ENCODE assay signal across 8 cellular contexts in the genomic region with DNA sequence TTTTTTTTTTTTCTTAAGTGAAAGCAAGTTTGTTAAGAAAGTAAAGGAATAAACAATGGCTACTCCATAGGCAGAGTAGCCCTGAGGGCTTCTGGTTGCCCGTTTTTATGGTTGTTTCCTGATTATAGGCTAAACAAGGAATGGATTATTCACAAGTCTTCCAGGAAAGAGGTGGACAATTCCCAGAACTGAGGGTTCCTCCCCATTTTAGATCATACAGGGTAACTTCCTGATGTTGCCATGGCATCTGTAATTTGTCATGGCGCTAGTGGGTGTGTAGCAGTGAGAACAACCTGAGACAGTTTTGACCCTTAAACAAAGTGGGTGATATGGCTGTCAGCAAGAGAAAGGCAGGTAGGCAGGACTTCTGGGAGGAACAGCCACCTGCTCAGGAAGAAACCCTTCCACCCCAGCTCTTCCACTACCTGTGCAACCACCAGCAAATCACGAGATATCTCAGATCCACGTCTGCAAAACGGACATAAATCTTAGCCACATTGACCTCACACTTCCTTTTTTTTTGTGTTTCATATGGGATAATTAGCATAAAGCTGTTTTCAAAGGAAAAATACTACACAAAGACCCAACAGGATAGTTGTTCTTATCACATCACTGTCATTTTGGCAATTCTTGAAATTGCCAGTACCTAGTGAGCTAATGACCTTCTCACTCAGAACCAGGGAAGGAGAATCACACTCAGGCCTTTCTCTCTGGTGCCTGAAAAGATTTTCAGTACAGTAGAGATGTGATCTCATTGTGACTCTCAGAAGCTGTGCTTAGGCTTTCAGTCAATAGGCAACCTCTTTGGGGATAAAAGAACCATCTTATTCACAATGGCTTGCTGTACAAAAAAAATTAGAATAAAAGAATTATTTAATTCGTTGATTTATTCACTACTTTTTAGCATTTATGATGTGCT. TPM values are rescaled to one million over a fixed set of nuclear protein-coding genes. Genes with fewer than 3 reads are reported as not detected.
DNase-seq lines count a peak whose midpoint lies in the region; ATAC-seq and TF ChIP-seq lines count a peak whose summit lies in the region.

No MANE protein-coding gene starts in this region.

- H3K9me3 ChIP-seq in tibial nerve, result no peaks in the 10 kb centered on the region

- no peak for DNase-seq in activated T-cell treated with anti-CD3 and anti-CD28 coated beads, Interleukin-2, amount 50 U/mL, for 72 hours
- no peak for DNase-seq in activated T-cell treated with anti-CD3 and anti-CD28 coated beads, Interleukin-2, amount 50 U/mL, for 1 hour
- DNase-seq in OCI-M1 (lab: John Stamatoyannopoulos, UW) (peak; percentile 90), NCI-H82 treated with DMSO at 0.1 percent for 48 hours (lab: John Stamatoyannopoulos, UW; ENCODE audit: unreplicated experiment) (no peak), NCI-H510A treated with DMSO at 0.1 percent for 48 hours (lab: John Stamatoyannopoulos, UW) (no peak), tibial nerve (ENCODE audit: low spot score in 2 of 2) (no peak)

- 50 to 67% methylated on average over 6 of the region's 6 CpGs for WGBS in tibial nerve, 2 donors

- peaks cover 0 to 5% (median 0%) of the 10 kb centered on the region in 4 donors for H3K4me1 ChIP-seq in tibial nerve

- H3K36me3 ChIP-seq in tibial nerve, result no peaks in the 10 kb centered on the region

- no peak overlapping the region for H3K4me3 ChIP-seq in tibial nerve

- H3K27ac ChIP-seq in tibial nerve, result no peak overlapping the region

- H3K4me3 Mint-ChIP-seq in activated T-cell treated with anti-CD3 and anti-CD28 coated beads, Interleukin-2, amount 50 U/mL, for 72 hours, result peak overlapping the region; percentile 63 to 81
- H3K4me3 Mint-ChIP-seq in stimulated activated naive CD8-positive, alpha-beta T cell treated with anti-CD3 and anti-CD28 coated beads, Interleukin-15, Interleukin-2, amounts not matched to agents 100 ng/mL and 50 ng/mL, for 24 hours, result peak overlapping the region; percentile 55

- H3K27me3 ChIP-seq in tibial nerve, result no peaks in the 10 kb centered on the region

- H3K9me3 Mint-ChIP-seq in activated T-cell treated with anti-CD3 and anti-CD28 coated beads, Interleukin-2, amount 50 U/mL, for 72 hours, result no peaks in the 10 kb centered on the region
- no peaks in the 10 kb centered on the region for H3K9me3 Mint-ChIP-seq in stimulated activated naive CD8-positive, alpha-beta T cell treated with anti-CD3 and anti-CD28 coated beads, Interleukin-15, Interleukin-2, amounts not matched to agents 100 ng/mL and 50 ng/mL, for 24 hours

- H3K36me3 Mint-ChIP-seq in activated T-cell treated with anti-CD3 and anti-CD28 coated beads, Interleukin-2, amount 50 U/mL, for 72 hours (ENCODE audit: insufficient read depth in 2 of 2), result peaks cover 0 to 2% of the 10 kb centered on the region in 2 donors
- H3K36me3 Mint-ChIP-seq in stimulated activated naive CD8-positive, alpha-beta T cell treated with anti-CD3 and anti-CD28 coated beads, Interleukin-15, Interleukin-2, amounts not matched to agents 100 ng/mL and 50 ng/mL, for 24 hours (ENCODE audit: low read depth), result no peaks in the 10 kb centered on the region

- peaks cover 76% of the 10 kb centered on the region for H3K4me1 Mint-ChIP-seq in activated T-cell treated with anti-CD3 and anti-CD28 coated beads, Interleukin-2, amount 50 U/mL, for 72 hours (ENCODE audit: low read depth)
- H3K4me1 Mint-ChIP-seq in stimulated activated naive CD8-positive, alpha-beta T cell treated with anti-CD3 and anti-CD28 coated beads, Interleukin-15, Interleukin-2, amounts not matched to agents 100 ng/mL and 50 ng/mL, for 24 hours (ENCODE audit: low read depth), result peaks cover 74% of the 10 kb centered on the region

- peaks cover 5% of the 10 kb centered on the region for H3K27me3 Mint-ChIP-seq in activated T-cell treated with anti-CD3 and anti-CD28 coated beads, Interleukin-2, amount 50 U/mL, for 72 hours (ENCODE audit: low read depth)
- no peaks in the 10 kb centered on the region for H3K27me3 Mint-ChIP-seq in stimulated activated naive CD8-positive, alpha-beta T cell treated with anti-CD3 and anti-CD28 coated beads, Interleukin-15, Interleukin-2, amounts not matched to agents 100 ng/mL and 50 ng/mL, for 24 hours

- no peak for TF ChIP-seq EP300 in tibial nerve (IDR thresholded peaks at IDR 0.05)

- peak overlapping the region; percentile 66 for H3K27ac Mint-ChIP-seq in activated T-cell treated with anti-CD3 and anti-CD28 coated beads, Interleukin-2, amount 50 U/mL, for 72 hours
- H3K27ac Mint-ChIP-seq in stimulated activated naive CD8-positive, alpha-beta T cell treated with anti-CD3 and anti-CD28 coated beads, Interleukin-15, Interleukin-2, amounts not matched to agents 100 ng/mL and 50 ng/mL, for 24 hours, result peak overlapping the region; percentile 97

- no peak for TF ChIP-seq POLR2A in tibial nerve (IDR thresholded peaks at IDR 0.05)

- TF ChIP-seq CTCF in tibial nerve (IDR thresholded peaks at IDR 0.05), result no peak

- ATAC-seq in activated T-cell treated with anti-CD3 and anti-CD28 coated beads, Interleukin-2, amount 50 U/mL, for 72 hours (replicated peaks in 1 of 2), result peak; percentile 65 to 74
- ATAC-seq in HG02943 (IDR thresholded peaks at IDR 0.05; ENCODE audit: low read depth, unreplicated experiment), result peak; percentile 17

RNA-seq across cellular contexts. Expression of a gene that starts 34.9 kb away (rescaled TPM):
- 10 to 100 TPM; 14.3 TPM for total RNA-seq in activated T-cell treated with anti-CD3 and anti-CD28 coated beads, Interleukin-2, amount 50 U/mL, for 72 hours
- total RNA-seq in tibial nerve, result 1 to 10 TPM; 3.8 to 7.3 (median 4.4) TPM
